In genomic region chr11:118907749-118908106, GRCh38 we compare ENCODE assay signal across 9 cellular contexts. TPM values are rescaled to one million over a fixed set of nuclear protein-coding genes. Genes with fewer than 3 reads are reported as not detected.
A peak's percentile ranks its signal among the peaks of the same experiment; 100 is the strongest.
DNase-seq lines count a peak whose midpoint lies in the region; ATAC-seq, FAIRE-seq and TF ChIP-seq lines count a peak whose summit lies in the region.
"Had no signal": no experiment of that assay in that cellular context is flagged by ENCODE, and none has a peak within 500 bp of the region (broad histone marks: within the 10 kb centered on the region; RNA-seq: fewer than 3 reads in every experiment).

No MANE protein-coding gene starts in this region.

- no peaks in the 10 kb centered on the region for H3K9me3 Mint-ChIP-seq in activated CD4-positive, alpha-beta T cell treated with anti-CD3 and anti-CD28 coated beads for 36 hours (ENCODE audit: low read depth)
- no peaks in the 10 kb centered on the region for H3K9me3 Mint-ChIP-seq in activated naive CD4-positive, alpha-beta T cell treated with anti-CD3 and anti-CD28 coated beads, Interleukin-2, amount 50 U/mL, for 72 hours

- H3K4me2 ChIP-seq in keratinocyte (ENCODE audit: control insufficient read depth, extremely low read depth, insufficient read depth, low read depth, low read length): peak overlapping the region; percentile 18

- CTCF ChIA-PET in activated CD4-positive, alpha-beta T cell treated with anti-CD3 and anti-CD28 coated beads for 36 hours (lab: Charles Lee): interaction anchor here (0.6 to 10.3 kb wide), 7 partner anchors 13 to 218 kb away, joined by 3 to 96 read pairs (median 5); partner anchors contain the start of genes TRAPPC4 and UPK2

- no peak for ATAC-seq in activated CD4-positive, alpha-beta T cell treated with anti-CD3 and anti-CD28 coated beads for 36 hours
- no peak for ATAC-seq in activated naive CD4-positive, alpha-beta T cell treated with anti-CD3 and anti-CD28 coated beads, Interleukin-2, amount 50 U/mL, for 72 hours
- ATAC-seq in HG03039 (IDR thresholded peaks at IDR 0.05; ENCODE audit: unreplicated experiment): no peak
- no peak for ATAC-seq in GM21526 (IDR thresholded peaks at IDR 0.05; ENCODE audit: low FRiP score, unreplicated experiment)

- intact Hi-C loops in activated CD4-positive, alpha-beta T cell treated with anti-CD3 and anti-CD28 coated beads for 36 hours (cut with DNase I, micrococcal nuclease): loop anchor here (1.0 kb wide), 3 partner anchors 23 to 217 kb away; partner anchors contain the start of gene UPK2 (in 2 of the 2)

- dilution Hi-C loops in keratinocyte (cut with MboI; ENCODE audit: extremely low pct_ligation_motif_present, low sequenced_read_pairs): no loop called here

- H4K20me1 ChIP-seq in keratinocyte (ENCODE audit: control insufficient read depth, extremely low read depth, insufficient read depth, low read length): peaks cover 6% of the 10 kb centered on the region

- H3K27me3 ChIP-seq in keratinocyte (ENCODE audit: control insufficient read depth, extremely low read depth, insufficient read depth, low read length) (no peaks in the 10 kb centered on the region), suprapubic skin (no peaks in the 10 kb centered on the region)

- H3K9ac ChIP-seq in keratinocyte (ENCODE audit: control insufficient read depth, extremely low read depth, insufficient read depth, low read length): peak overlapping the region; percentile 18

- no peak overlapping the region for H3K4me3 ChIP-seq in keratinocyte (ENCODE audit: control insufficient read depth in 2 of 3, extremely low read depth in 1 of 3, insufficient read depth in 2 of 3, low read depth in 1 of 3, low read length in 3 of 3)
- peak overlapping the region; percentile 15 for H3K4me3 ChIP-seq in suprapubic skin

- TF ChIP-seq CTCF in keratinocyte (optimal IDR thresholded peaks at IDR 0.05 in 1 of 3, IDR thresholded peaks at IDR 0.05 in 1 of 3, conservative IDR thresholded peaks at IDR 0.05 in 1 of 3; ENCODE audit: extremely low read depth in 1 of 3, insufficient read depth in 2 of 3, low read length in 3 of 3) (no peak), suprapubic skin (IDR thresholded peaks at IDR 0.05) (no peak)

- H3K79me2 ChIP-seq in keratinocyte (ENCODE audit: control insufficient read depth, insufficient read depth, low read length): peaks cover 59% of the 10 kb centered on the region

- 52% methylated on average over 3 of the region's 5 CpGs for WGBS in suprapubic skin

- FAIRE-seq in keratinocyte (lab: Jason Lieb, UNC): no peak
- FAIRE-seq: A204.1 had no signal

- H3K9me1 ChIP-seq in keratinocyte (ENCODE audit: control insufficient read depth, extremely low read depth, insufficient read depth, low read length): no peaks in the 10 kb centered on the region

- TF ChIP-seq EP300 in suprapubic skin (IDR thresholded peaks at IDR 0.05): no peak

- H3K4me3 Mint-ChIP-seq in activated CD4-positive, alpha-beta T cell treated with anti-CD3 and anti-CD28 coated beads for 36 hours: no peak overlapping the region

- peaks cover 52% of the 10 kb centered on the region for H3K4me1 Mint-ChIP-seq in activated CD4-positive, alpha-beta T cell treated with anti-CD3 and anti-CD28 coated beads for 36 hours

- peak overlapping the region; percentile 15 for H3K27ac ChIP-seq in keratinocyte (ENCODE audit: control insufficient read depth, insufficient read depth, low read length)
- peak overlapping the region; percentile 35 for H3K27ac ChIP-seq in suprapubic skin

- no peaks in the 10 kb centered on the region for H3K27me3 Mint-ChIP-seq in activated CD4-positive, alpha-beta T cell treated with anti-CD3 and anti-CD28 coated beads for 36 hours

- no peak for TF ChIP-seq POLR2A in suprapubic skin (IDR thresholded peaks at IDR 0.05)

- H2AFZ ChIP-seq in keratinocyte (ENCODE audit: control insufficient read depth, low read length): no peak overlapping the region

- H3K9me3 ChIP-seq in keratinocyte (ENCODE audit: control insufficient read depth, low read depth, low read length) (no peaks in the 10 kb centered on the region), suprapubic skin (no peaks in the 10 kb centered on the region)

- POLR2A ChIA-PET in activated CD4-positive, alpha-beta T cell treated with anti-CD3 and anti-CD28 coated beads for 36 hours (lab: Charles Lee): interaction anchor here (0.6 kb wide), 1 partner anchor 769 kb away, joined by 3 read pairs; no protein-coding TSS in a partner anchor

- peaks cover 16% of the 10 kb centered on the region for H3K36me3 Mint-ChIP-seq in activated CD4-positive, alpha-beta T cell treated with anti-CD3 and anti-CD28 coated beads for 36 hours (ENCODE audit: low read depth)
- peaks cover 5 to 6% of the 10 kb centered on the region in 2 donors for H3K36me3 Mint-ChIP-seq in activated naive CD4-positive, alpha-beta T cell treated with anti-CD3 and anti-CD28 coated beads, Interleukin-2, amount 50 U/mL, for 72 hours

- peak overlapping the region; percentile 67 for H3K27ac Mint-ChIP-seq in activated CD4-positive, alpha-beta T cell treated with anti-CD3 and anti-CD28 coated beads for 36 hours
- H3K27ac Mint-ChIP-seq in activated naive CD4-positive, alpha-beta T cell treated with anti-CD3 and anti-CD28 coated beads, Interleukin-2, amount 50 U/mL, for 72 hours: peak overlapping the region; percentile 50 to 84

- no peak for DNase-seq in activated CD4-positive, alpha-beta T cell treated with anti-CD3 and anti-CD28 coated beads for 36 hours
- DNase-seq in activated CD4-positive, alpha-beta T cell treated with anti-CD3 and anti-CD28 coated beads, Interleukin-2, amount 50 U/mL, for 1 hour: no peak
- DNase-seq in activated naive CD4-positive, alpha-beta T cell treated with anti-CD3 and anti-CD28 coated beads, Interleukin-2, amount 50 U/mL, for 72 hours (ENCODE audit: low spot score in 2 of 2): no peak
- DNase-seq in keratinocyte (ENCODE audit: low read depth, low spot score) (no peak), suprapubic skin (ENCODE audit: low spot score in 2 of 2) (no peak), NCI-H1930 (lab: John Stamatoyannopoulos, UW) (no peak)

- H3K36me3 ChIP-seq in keratinocyte (ENCODE audit: control insufficient read depth in 2 of 2, extremely low read depth in 1 of 2, insufficient read depth in 2 of 2, low read length in 2 of 2) (peaks cover 30 to 36% of the 10 kb centered on the region in 2 experiments), suprapubic skin (peaks cover 39% of the 10 kb centered on the region)

- peaks cover 51% of the 10 kb centered on the region for H3K4me1 ChIP-seq in keratinocyte (ENCODE audit: control insufficient read depth, extremely low read depth, insufficient read depth, low read length)
- H3K4me1 ChIP-seq in suprapubic skin: peaks cover 62% of the 10 kb centered on the region

RNA-seq across cellular contexts. Expression of gene BCL9L, which starts 18.0 kb away (rescaled TPM):
- total RNA-seq in activated CD4-positive, alpha-beta T cell treated with anti-CD3 and anti-CD28 coated beads for 36 hours: 10 to 100 TPM; 34.5 to 58.5 TPM
- 10 to 100 TPM; 46.6 to 57.4 TPM for total RNA-seq in activated naive CD4-positive, alpha-beta T cell treated with anti-CD3 and anti-CD28 coated beads, Interleukin-2, amount 50 U/mL, for 72 hours
- polyA plus RNA-seq in keratinocyte: 7.7 to 21.3 TPM (median 10.6 TPM) in 3 replicates
- polyA plus RNA-seq in keratinocyte (2011; ENCODE audit: low read depth): 34.3 TPM
- 11.9 and 23.9 TPM in 2 replicates for polyA plus RNA-seq in keratinocyte (2011; cell fraction: cytosol; rRNA removed)
- polyA plus RNA-seq in keratinocyte (2011; cell fraction: nucleus; rRNA removed): 70.6 and 95.4 TPM in 2 replicates
- 55.8 and 88.0 TPM in 2 replicates for polyA plus RNA-seq in keratinocyte (2012; ENCODE audit: low replicate concordance)
- polyA minus RNA-seq in keratinocyte: 12.1 to 134 TPM (median 12.5 TPM) in 3 replicates
- polyA minus RNA-seq in keratinocyte (2011; cell fraction: cytosol; rRNA and poly(A)+ RNA removed): 73.9 TPM
- 91.6 and 94.2 TPM in 2 replicates for polyA minus RNA-seq in keratinocyte (2011; cell fraction: nucleus; rRNA and poly(A)+ RNA removed)
- total RNA-seq in suprapubic skin: 10 to 100 TPM; 50.0 to 58.9 (median 56.3) TPM

RNA-seq across cellular contexts. Expression of gene CXCR5, which starts 24.0 kb away (rescaled TPM):
- total RNA-seq in activated CD4-positive, alpha-beta T cell treated with anti-CD3 and anti-CD28 coated beads for 36 hours: 10 to 100 TPM; 18.9 to 21.3 TPM
- 10 to 100 TPM in 1 of 2 donors, 1 to 10 TPM in 1; 9.3 to 25.9 TPM for total RNA-seq in activated naive CD4-positive, alpha-beta T cell treated with anti-CD3 and anti-CD28 coated beads, Interleukin-2, amount 50 U/mL, for 72 hours
- not detected in 3 replicates for polyA plus RNA-seq in keratinocyte
- not detected for polyA plus RNA-seq in keratinocyte (2011; ENCODE audit: low read depth)
- polyA plus RNA-seq in keratinocyte (2011; cell fraction: cytosol; rRNA removed): not detected in 2 replicates
- not detected in 2 replicates for polyA plus RNA-seq in keratinocyte (2011; cell fraction: nucleus; rRNA removed)
- 0.04 TPM in 1 of 2 replicates, not detected in the other for polyA plus RNA-seq in keratinocyte (2012; ENCODE audit: low replicate concordance)
- not detected in 3 replicates for polyA minus RNA-seq in keratinocyte
- polyA minus RNA-seq in keratinocyte (2011; cell fraction: cytosol; rRNA and poly(A)+ RNA removed): not detected
- polyA minus RNA-seq in keratinocyte (2011; cell fraction: nucleus; rRNA and poly(A)+ RNA removed): not detected in 2 replicates
- total RNA-seq in suprapubic skin: not detected

RNA-seq across cellular contexts. Expression of gene UPK2, which starts 48.4 kb away (rescaled TPM):
- under 1 TPM; 0.19 to 0.32 TPM for total RNA-seq in activated CD4-positive, alpha-beta T cell treated with anti-CD3 and anti-CD28 coated beads for 36 hours
- 1 to 10 TPM in 1 of 2 donors, under 1 TPM in 1; 0.80 to 2.0 TPM for total RNA-seq in activated naive CD4-positive, alpha-beta T cell treated with anti-CD3 and anti-CD28 coated beads, Interleukin-2, amount 50 U/mL, for 72 hours
- 0.13 to 0.25 TPM (median 0.20 TPM) in 3 replicates for polyA plus RNA-seq in keratinocyte
- polyA plus RNA-seq in keratinocyte (2011; ENCODE audit: low read depth): not detected
- 0.44 and 0.55 TPM in 2 replicates for polyA plus RNA-seq in keratinocyte (2011; cell fraction: cytosol; rRNA removed)
- polyA plus RNA-seq in keratinocyte (2011; cell fraction: nucleus; rRNA removed): 0.17 and 0.50 TPM in 2 replicates
- polyA plus RNA-seq in keratinocyte (2012; ENCODE audit: low replicate concordance): 0.44 and 0.50 TPM in 2 replicates
- 1.2 TPM in 1 of 3 replicates, not detected in the others for polyA minus RNA-seq in keratinocyte
- polyA minus RNA-seq in keratinocyte (2011; cell fraction: cytosol; rRNA and poly(A)+ RNA removed): not detected
- not detected in 2 replicates for polyA minus RNA-seq in keratinocyte (2011; cell fraction: nucleus; rRNA and poly(A)+ RNA removed)
- total RNA-seq in suprapubic skin: not detected

Comparison
In these comparisons a context has a peak if more than half of its experiments do, and no peak if none do; other contexts are left out.
1. RNA of gene CXCR5, which starts 24.0 kb away (total RNA-seq): 9.3 to 25.9 TPM in activated naive CD4-positive, alpha-beta T cell treated with anti-CD3 and anti-CD28 coated beads, Interleukin-2, amount 50 U/mL, for 72 hours and 18.9 to 21.3 TPM in activated CD4-positive, alpha-beta T cell treated with anti-CD3 and anti-CD28 coated beads for 36 hours; not detected in suprapubic skin; every median in the first group is over 10 times any median in the second.